In genomic region chr3:134822065-134822464, GRCh38 we compare ENCODE assay signal across 24 cellular contexts.
"Had no signal": no experiment of that assay in that cellular context is flagged by ENCODE, and none has a peak within 500 bp of the region (broad histone marks: within the 10 kb centered on the region; RNA-seq: fewer than 3 reads in every experiment).

No MANE protein-coding gene starts in this region.

- DNase-seq: activated CD4-positive, alpha-beta T cell treated with anti-CD3 and anti-CD28 coated beads for 48 hours; activated CD4-positive, alpha-beta T cell treated with anti-CD3 and anti-CD28 coated beads, Interleukin-2, amount 50 U/mL, for 48 hours; activated CD8-positive, alpha-beta memory T cell treated with anti-CD3 and anti-CD28 coated beads for 24 hours; activated gamma-delta T cell; activated naive CD4-positive, alpha-beta T cell treated with anti-CD3 and anti-CD28 coated beads, Interleukin-2, amount 10 ng/mL, durations not matched to agents 7 days and 5 days; amniotic stem cell; caudate nucleus; cortex of kidney; effector memory CD8-positive, alpha-beta T cell; erythroblast; gastrocnemius medialis; glutamatergic neuron; left colon; naive B cell; nephron progenitor cell; ovary; stimulated activated CD4-positive, alpha-beta T cell treated with anti-CD3 and anti-CD28 coated beads, Interleukin-2, amount 100 ng/mL, for 48 hours; stomach; thyroid gland had no signal

- H3K9me3 ChIP-seq: gastrocnemius medialis, ovary, right atrium auricular region, stomach, thyroid gland had no signal

- ATAC-seq: activated CD4-positive, CD25-positive, alpha-beta regulatory T cell treated with anti-CD3 and anti-CD28 coated beads, Interleukin-2, amount 50 U/mL, for 24 hours; effector memory CD8-positive, alpha-beta T cell; gastrocnemius medialis; left colon had no signal

- H3K27ac Mint-ChIP-seq: activated naive CD4-positive, alpha-beta T cell treated with anti-CD3 and anti-CD28 coated beads, Interleukin-2, amount 10 ng/mL, durations not matched to agents 7 days and 5 days; effector memory CD8-positive, alpha-beta T cell; mesothelial cell of epicardium; naive B cell; nephron progenitor cell had no signal

- H3K4me3 Mint-ChIP-seq: activated naive CD4-positive, alpha-beta T cell treated with anti-CD3 and anti-CD28 coated beads, Interleukin-2, amount 10 ng/mL, durations not matched to agents 7 days and 5 days; effector memory CD8-positive, alpha-beta T cell; mesothelial cell of epicardium; naive B cell; nephron progenitor cell had no signal

- H3K36me3 Mint-ChIP-seq: activated naive CD4-positive, alpha-beta T cell treated with anti-CD3 and anti-CD28 coated beads, Interleukin-2, amount 10 ng/mL, durations not matched to agents 7 days and 5 days; mesothelial cell of epicardium; naive B cell had no signal

- H3K4me1 ChIP-seq: right atrium auricular region, stomach, thyroid gland had no signal

- FAIRE-seq: keratinocyte had no signal

- H3K27ac ChIP-seq: gastrocnemius medialis, ovary, right atrium auricular region, stomach, thyroid gland, VCaP had no signal

- H3K36me3 ChIP-seq: gastrocnemius medialis, ovary, right atrium auricular region, stomach, thyroid gland had no signal

- H3K27me3 ChIP-seq: gastrocnemius medialis, ovary, right atrium auricular region, stomach, thyroid gland had no signal

- H3K4me3 ChIP-seq: gastrocnemius medialis, ovary, right atrium auricular region, stomach, thyroid gland had no signal

- H3K4me1 Mint-ChIP-seq: activated naive CD4-positive, alpha-beta T cell treated with anti-CD3 and anti-CD28 coated beads, Interleukin-2, amount 10 ng/mL, durations not matched to agents 7 days and 5 days; mesothelial cell of epicardium; naive B cell had no signal

- H3K9me3 Mint-ChIP-seq: activated naive CD4-positive, alpha-beta T cell treated with anti-CD3 and anti-CD28 coated beads, Interleukin-2, amount 10 ng/mL, durations not matched to agents 7 days and 5 days; effector memory CD8-positive, alpha-beta T cell; mesothelial cell of epicardium; nephron progenitor cell had no signal
